In genomic region chr17:63774141-63774981, GRCh38 we compare ENCODE assay signal across 8 cellular contexts. TPM values are rescaled to one million over a fixed set of nuclear protein-coding genes. Genes with fewer than 3 reads are reported as not detected.
DNase-seq lines count a peak whose midpoint lies in the region; ATAC-seq and TF ChIP-seq lines count a peak whose summit lies in the region.

DDX42 (plus strand) TSS chr17:63774170; CDS start chr17:63787050, 12,880 bp downstream.

- peak within 1 kb of the TSS; percentile 99 for H3K27ac Mint-ChIP-seq in HFFc6
- peak within 1 kb of the TSS; percentile 100 for H3K27ac Mint-ChIP-seq in activated T-helper 1 cell treated with anti-CD3 and anti-CD28 coated beads, Interleukin-12 subunit alpha, Interleukin-12 subunit beta, Interleukin-2, Interleukin-4 antibody, amounts not matched to agents 30 ng/mL and 10 ng/mL and 1 ng/mL, durations not matched to agents 14 hours and 24 hours and 36 hours
- peak within 1 kb of the TSS; percentile 99 to 100 (median 100) for H3K27ac Mint-ChIP-seq in nephron
- H3K27ac Mint-ChIP-seq in type B pancreatic cell = peak within 1 kb of the TSS; percentile 100

- no peak for ATAC-seq in HG02870 (IDR thresholded peaks at IDR 0.05; ENCODE audit: unreplicated experiment)

- H3K4me3 Mint-ChIP-seq in HFFc6 (peak within 1 kb of the TSS; percentile 97), nephron (peak within 1 kb of the TSS; percentile 98 to 100 (median 98)), type B pancreatic cell (peak within 1 kb of the TSS; percentile 100)
- H3K4me3 Mint-ChIP-seq in activated T-helper 1 cell treated with anti-CD3 and anti-CD28 coated beads, Interleukin-12 subunit alpha, Interleukin-12 subunit beta, Interleukin-2, Interleukin-4 antibody, amounts not matched to agents 30 ng/mL and 10 ng/mL and 1 ng/mL, durations not matched to agents 14 hours and 24 hours and 36 hours = peak within 1 kb of the TSS; percentile 96

- H3K9me3 Mint-ChIP-seq in HFFc6 = no peaks in the 10 kb centered on the region
- H3K9me3 Mint-ChIP-seq in activated T-helper 1 cell treated with anti-CD3 and anti-CD28 coated beads, Interleukin-12 subunit alpha, Interleukin-12 subunit beta, Interleukin-2, Interleukin-4 antibody, amounts not matched to agents 30 ng/mL and 10 ng/mL and 1 ng/mL, durations not matched to agents 14 hours and 24 hours and 36 hours = no peaks in the 10 kb centered on the region
- H3K9me3 Mint-ChIP-seq in nephron = no peaks in the 10 kb centered on the region
- H3K9me3 Mint-ChIP-seq in type B pancreatic cell = no peaks in the 10 kb centered on the region

- H3K4me3 ChIP-seq in GM12875 (ENCODE audit: low read depth, low read length) (peak within 1 kb of the TSS; percentile 78), fibroblast of mammary gland (ENCODE audit: control insufficient read depth, low read depth, low read length) (peak within 1 kb of the TSS; percentile 98)

- H3K36me3 Mint-ChIP-seq in HFFc6 (ENCODE audit: low read depth) (peaks cover 43% of the 10 kb centered on the region), nephron (ENCODE audit: low read depth) (peaks cover 24% of the 10 kb centered on the region), type B pancreatic cell (peaks cover 27% of the 10 kb centered on the region)
- peaks cover 27% of the 10 kb centered on the region for H3K36me3 Mint-ChIP-seq in activated T-helper 1 cell treated with anti-CD3 and anti-CD28 coated beads, Interleukin-12 subunit alpha, Interleukin-12 subunit beta, Interleukin-2, Interleukin-4 antibody, amounts not matched to agents 30 ng/mL and 10 ng/mL and 1 ng/mL, durations not matched to agents 14 hours and 24 hours and 36 hours (ENCODE audit: low read depth)

- H3K4me1 Mint-ChIP-seq in HFFc6 (ENCODE audit: low read depth) (peaks cover 46% of the 10 kb centered on the region), nephron (peaks cover 40% of the 10 kb centered on the region), type B pancreatic cell (ENCODE audit: unreplicated experiment) (peaks cover 31% of the 10 kb centered on the region)
- peaks cover 64% of the 10 kb centered on the region for H3K4me1 Mint-ChIP-seq in activated T-helper 1 cell treated with anti-CD3 and anti-CD28 coated beads, Interleukin-12 subunit alpha, Interleukin-12 subunit beta, Interleukin-2, Interleukin-4 antibody, amounts not matched to agents 30 ng/mL and 10 ng/mL and 1 ng/mL, durations not matched to agents 14 hours and 24 hours and 36 hours (ENCODE audit: low read depth)

- H3K27me3 Mint-ChIP-seq in HFFc6 (ENCODE audit: insufficient read depth) = peaks cover 7% of the 10 kb centered on the region
- H3K27me3 Mint-ChIP-seq in activated T-helper 1 cell treated with anti-CD3 and anti-CD28 coated beads, Interleukin-12 subunit alpha, Interleukin-12 subunit beta, Interleukin-2, Interleukin-4 antibody, amounts not matched to agents 30 ng/mL and 10 ng/mL and 1 ng/mL, durations not matched to agents 14 hours and 24 hours and 36 hours (ENCODE audit: insufficient read depth) = no peaks in the 10 kb centered on the region
- no peaks in the 10 kb centered on the region for H3K27me3 Mint-ChIP-seq in nephron (ENCODE audit: low read depth)
- H3K27me3 Mint-ChIP-seq in type B pancreatic cell = peaks cover 3% of the 10 kb centered on the region

- intact Hi-C loops in activated T-helper 1 cell treated with anti-CD3 and anti-CD28 coated beads, Interleukin-12 subunit alpha, Interleukin-12 subunit beta, Interleukin-2, Interleukin-4 antibody, amounts not matched to agents 30 ng/mL and 10 ng/mL and 1 ng/mL, durations not matched to agents 14 hours and 24 hours and 36 hours (cut with micrococcal nuclease) = loop anchor here (1.0 to 10.0 kb wide), 4 partner anchors 224 to 373 kb away; partner anchors contain the start of genes DCAF7 and ERN1

- peak; percentile 42 for DNase-seq in HFFc6
- peak; percentile 56 to 77 for DNase-seq in NCI-H526 (lab: John Stamatoyannopoulos, UW)
- peak; percentile 89 for DNase-seq in activated T-helper 1 cell treated with anti-CD3 and anti-CD28 coated beads, Interleukin-12 subunit alpha, Interleukin-12 subunit beta, Interleukin-2, Interleukin-4 antibody, amounts not matched to agents 30 ng/mL and 10 ng/mL and 1 ng/mL, durations not matched to agents 14 hours and 24 hours and 36 hours (ENCODE audit: low spot score)
- DNase-seq in fibroblast of mammary gland (ENCODE audit: low read depth) = peak; percentile 45
- DNase-seq in type B pancreatic cell (ENCODE audit: extremely low spot score, unreplicated experiment) = peak; percentile 93

- TF ChIP-seq CTCF in GM12875 (IDR thresholded peaks at IDR 0.05; ENCODE audit: borderline replicate concordance, insufficient read depth, low read depth, low read length) = no peak
- peak; percentile 63 for TF ChIP-seq CTCF in HFFc6 (IDR thresholded peaks at IDR 0.05)
- no peak for TF ChIP-seq CTCF in fibroblast of mammary gland (conservative IDR thresholded peaks at IDR 0.05; ENCODE audit: control insufficient read depth, insufficient read depth, low read depth, low read length)
- TF ChIP-seq CTCF in nephron (IDR thresholded peaks at IDR 0.05; ENCODE audit: unreplicated experiment in 3 of 3) = peak in 1 of 3 experiments; percentile 24
- TF ChIP-seq CTCF in type B pancreatic cell (conservative IDR thresholded peaks at IDR 0.05) = peak; percentile 46

RNA-seq across cellular contexts. Expression of gene DDX42, which starts in this region (rescaled TPM):
- 10 to 100 TPM; 76.2 to 88.4 (median 80.2) TPM for total RNA-seq in HFFc6 (2021; fragmentation: NEBNext Ultra II Directional; extraction: Animal tissue kit (Norgen Biotek cat#: 25700))
- 147 and 149 TPM in 2 replicates for total RNA-seq in activated T-helper 1 cell treated with anti-CD3 and anti-CD28 coated beads, Interleukin-12 subunit alpha, Interleukin-12 subunit beta, Interleukin-2, Interleukin-4 antibody, amounts not matched to agents 30 ng/mL and 10 ng/mL and 1 ng/mL, durations not matched to agents 14 hours and 24 hours and 36 hours
- 124 and 148 TPM in 2 replicates for total RNA-seq in type B pancreatic cell (ENCODE audit: low replicate concordance)

Comparison
In these comparisons a context has a peak if more than half of its experiments do, and no peak if none do; other contexts are left out.
1. CTCF ChIP-seq: peak in HFFc6 (single experiment) and type B pancreatic cell (single experiment); none in GM12875 (single experiment) and fibroblast of mammary gland (single experiment).
2. DNase-seq: peak in every context shown above with its lines; median percentile 93 in type B pancreatic cell; 89 in activated T-helper 1 cell treated with anti-CD3 and anti-CD28 coated beads, Interleukin-12 subunit alpha, Interleukin-12 subunit beta, Interleukin-2, Interleukin-4 antibody, amounts not matched to agents 30 ng/mL and 10 ng/mL and 1 ng/mL, durations not matched to agents 14 hours and 24 hours and 36 hours; 66 in NCI-H526; 45 in fibroblast of mammary gland; 42 in HFFc6.
3. Peak in every context shown above with its lines, with median percentiles within 50 percentile points of each other: H3K27ac Mint-ChIP-seq and H3K4me3 Mint-ChIP-seq.